ENCODE assay signal across 8 cellular contexts in genomic region chrX:68895339-68896250, GRCh38.
A peak's percentile ranks its signal among the peaks of the same experiment; 100 is the strongest.
DNase-seq lines count a peak whose midpoint lies in the region; ATAC-seq and TF ChIP-seq lines count a peak whose summit lies in the region.

No MANE protein-coding gene starts in this region.

- H3K36me3 ChIP-seq in endodermal cell (ENCODE audit: control insufficient read depth, insufficient read depth, low read length) = no peaks in the 10 kb centered on the region

- no peaks in the 10 kb centered on the region for H3K4me1 ChIP-seq in endodermal cell (ENCODE audit: control insufficient read depth, insufficient read depth, low read length)

- ATAC-seq in HG03039 (IDR thresholded peaks at IDR 0.05; ENCODE audit: unreplicated experiment) (no peak), HG03457 (IDR thresholded peaks at IDR 0.05; ENCODE audit: unreplicated experiment) (no peak)

- no peak overlapping the region for H3K4me3 Mint-ChIP-seq in endodermal cell

- peaks cover 4% of the 10 kb centered on the region for H3K4me1 Mint-ChIP-seq in endodermal cell

- peaks cover 18% of the 10 kb centered on the region for H3K27me3 Mint-ChIP-seq in endodermal cell (ENCODE audit: insufficient read depth)

- DNase-seq in stimulated activated CD4-positive, alpha-beta T cell treated with anti-CD3 and anti-CD28 coated beads, Interleukin-1b, Interleukin-23, amount 100 ng/mL, for 48 hours = peak; percentile 6
- DNase-seq in stimulated activated CD4-positive, alpha-beta T cell treated with anti-CD3 and anti-CD28 coated beads, Interleukin-2, amount 100 ng/mL, for 48 hours = no peak
- no peak for DNase-seq in endodermal cell
- peak; percentile 59 for DNase-seq in mucosa of gallbladder (ENCODE audit: low spot score)
- DNase-seq in islet precursor cell = no peak
- no peak for DNase-seq in NAMALWA (ENCODE audit: low spot score)

- H3K9me3 Mint-ChIP-seq in endodermal cell = peaks cover 60% of the 10 kb centered on the region

- TF ChIP-seq CTCF in endodermal cell (conservative IDR thresholded peaks at IDR 0.05) = no peak

- no peak overlapping the region for H3K9ac ChIP-seq in endodermal cell (ENCODE audit: extremely low read depth, low read length, poor library complexity, severe bottlenecking)

- H3K27ac ChIP-seq in endodermal cell (ENCODE audit: low read depth, low read length) = peak overlapping the region; percentile 75

- H3K27me3 ChIP-seq in endodermal cell (ENCODE audit: control insufficient read depth, insufficient read depth, low read length, poor library complexity, severe bottlenecking) = peaks cover 5% of the 10 kb centered on the region

- no peak overlapping the region for H3K27ac Mint-ChIP-seq in endodermal cell

- no peaks in the 10 kb centered on the region for H3K9me3 ChIP-seq in endodermal cell (ENCODE audit: control insufficient read depth, low read length)

- H3K36me3 Mint-ChIP-seq in endodermal cell (ENCODE audit: low read depth) = no peaks in the 10 kb centered on the region

- WGBS in endodermal cell (ENCODE audit: insufficient coverage in 1 of 2, insufficient read length in 1 of 2), 2 experiments = 75% methylated on average over 9 of the region's 9 CpGs; no CpG with 5 or more reads in 1 of the 2 experiments

- no peak overlapping the region for H3K4me3 ChIP-seq in endodermal cell (ENCODE audit: low read length)

Comparison
In these comparisons a context has a peak if more than half of its experiments do, and no peak if none do; other contexts are left out.
1. DNase-seq: peak in stimulated activated CD4-positive, alpha-beta T cell treated with anti-CD3 and anti-CD28 coated beads, Interleukin-1b, Interleukin-23, amount 100 ng/mL, for 48 hours (single experiment) and mucosa of gallbladder (single experiment); none in stimulated activated CD4-positive, alpha-beta T cell treated with anti-CD3 and anti-CD28 coated beads, Interleukin-2, amount 100 ng/mL, for 48 hours (0 of 2), endodermal cell (single experiment), islet precursor cell (single experiment) and NAMALWA (single experiment).